In the genomic region with DNA sequence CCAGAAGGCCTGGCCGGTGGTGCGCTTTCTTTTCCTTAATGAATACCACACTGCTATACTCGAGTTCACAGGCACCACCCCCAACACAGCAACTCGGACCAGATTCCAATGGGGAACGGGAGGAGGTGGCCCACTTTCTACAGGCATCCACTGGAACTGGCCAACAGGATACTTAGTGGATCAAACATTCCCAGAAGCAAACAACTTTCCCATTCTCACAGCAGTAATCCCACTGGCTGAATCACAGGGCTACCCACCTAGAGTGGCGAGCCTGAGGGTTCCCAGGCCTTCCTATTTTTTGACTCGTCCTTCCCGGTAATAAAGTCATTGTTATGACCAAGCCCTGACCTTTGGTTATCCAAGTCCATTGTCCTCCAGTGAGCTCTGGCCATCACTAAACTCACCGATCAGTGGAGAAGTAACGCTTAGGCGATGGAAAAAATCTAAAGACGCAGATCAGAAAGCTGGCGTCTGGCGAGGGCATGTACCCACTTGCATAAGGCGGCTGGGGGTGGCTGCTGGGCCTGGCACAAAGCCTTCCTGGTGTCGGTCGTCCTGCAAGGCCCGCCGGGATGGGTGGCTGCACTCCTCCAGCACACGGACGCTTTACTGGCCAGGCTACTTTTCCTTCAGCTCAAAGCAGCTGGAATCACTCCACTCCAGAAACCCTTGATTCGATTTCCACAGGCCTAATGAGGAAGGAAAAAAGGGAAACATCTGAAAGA, we compare ENCODE assay signal across 8 cellular contexts. TPM values are rescaled to one million over a fixed set of nuclear protein-coding genes. Genes with fewer than 3 reads are reported as not detected.
A peak's percentile ranks its signal among the peaks of the same experiment; 100 is the strongest.
DNase-seq lines count a peak whose midpoint lies in the region; ATAC-seq, FAIRE-seq and TF ChIP-seq lines count a peak whose summit lies in the region.

No MANE protein-coding gene starts in this region.

- H3K27me3 ChIP-seq in astrocyte (ENCODE audit: insufficient read depth, low read length) (no peaks in the 10 kb centered on the region), stomach (no peaks in the 10 kb centered on the region)

- no peaks in the 10 kb centered on the region for H4K20me1 ChIP-seq in astrocyte (ENCODE audit: insufficient read depth, low read length)

- peak overlapping the region; percentile 83 for H3K4me2 ChIP-seq in astrocyte (ENCODE audit: low read length)

- no peak for TF ChIP-seq POLR2A in stomach (IDR thresholded peaks at IDR 0.05)

- H3K27ac Mint-ChIP-seq in astrocyte (ENCODE audit: unreplicated experiment) (peak overlapping the region; percentile 79), immature natural killer cell (peak overlapping the region; percentile 40 to 94 (median 82))

- H3K27ac ChIP-seq in astrocyte (ENCODE audit: low read depth, low read length) (peak overlapping the region; percentile 84), stomach (peak overlapping the region; percentile 92 to 99 (median 98))

- H2AFZ ChIP-seq in astrocyte (ENCODE audit: low read depth, low read length): peak overlapping the region; percentile 57

- H3K27me3 Mint-ChIP-seq in astrocyte (ENCODE audit: low read depth, unreplicated experiment) (no peaks in the 10 kb centered on the region), immature natural killer cell (ENCODE audit: low read depth in 3 of 3) (peaks cover 0 to 2% (median 2%) of the 10 kb centered on the region in 3 donors)

- ATAC-seq in GM21723 (IDR thresholded peaks at IDR 0.05; ENCODE audit: unreplicated experiment) (no peak), HG03565 (IDR thresholded peaks at IDR 0.05; ENCODE audit: unreplicated experiment) (no peak)

- no peaks in the 10 kb centered on the region for H3K9me3 Mint-ChIP-seq in astrocyte (ENCODE audit: unreplicated experiment)
- no peaks in the 10 kb centered on the region for H3K9me3 Mint-ChIP-seq in immature natural killer cell

- no peak for FAIRE-seq in astrocyte (lab: Jason Lieb, UNC)

- H3K79me2 ChIP-seq in astrocyte (ENCODE audit: insufficient read depth, low read length): peaks cover 5% of the 10 kb centered on the region

- H3K4me1 Mint-ChIP-seq in astrocyte (ENCODE audit: low read depth, unreplicated experiment) (peaks cover 37% of the 10 kb centered on the region), immature natural killer cell (peaks cover 11 to 25% of the 10 kb centered on the region in 2 donors)

- TF ChIP-seq EP300 in stomach (IDR thresholded peaks at IDR 0.05): no peak

- H3K36me3 ChIP-seq in astrocyte (ENCODE audit: insufficient read depth, low read length) (peaks cover 20% of the 10 kb centered on the region), stomach (peaks cover 0 to 24% (median 22%) of the 10 kb centered on the region in 4 donors)

- H3K9ac ChIP-seq in astrocyte (ENCODE audit: low read length): peak overlapping the region; percentile 90

- H3K4me3 ChIP-seq in astrocyte (ENCODE audit: insufficient read depth, low read depth, low read length): peak overlapping the region; percentile 69
- H3K4me3 ChIP-seq in stomach: peak overlapping the region; percentile 54 to 86 (median 74)

- intact Hi-C loops in stomach (cut with DNase I; ENCODE audit: low total_unique reads): no loop called here

- 62 to 72% (median 65%) methylated on average over 22 of the region's 22 CpGs for WGBS in stomach, 5 donors

- H3K36me3 Mint-ChIP-seq in astrocyte (ENCODE audit: low read depth, unreplicated experiment): peaks cover 4% of the 10 kb centered on the region
- peaks cover 0 to 4% (median 0%) of the 10 kb centered on the region in 3 donors for H3K36me3 Mint-ChIP-seq in immature natural killer cell

- H3K4me3 Mint-ChIP-seq in astrocyte (ENCODE audit: unreplicated experiment) (peak overlapping the region; percentile 87), immature natural killer cell (peak overlapping the region; percentile 86 to 93 (median 91))

- H3K9me3 ChIP-seq in astrocyte (ENCODE audit: insufficient read depth, low read depth, low read length) (no peaks in the 10 kb centered on the region), stomach (no peaks in the 10 kb centered on the region)

- peak in 2 of 3 experiments; percentile 5 to 19 for DNase-seq in NCI-H1417 (lab: John Stamatoyannopoulos, UW)
- DNase-seq in NCI-H1417 treated with DMSO at 0.1 percent for 48 hours (lab: John Stamatoyannopoulos, UW): no peak
- peak; percentile 39 for DNase-seq in astrocyte (ENCODE audit: low read depth)
- no peak for DNase-seq in immature natural killer cell
- DNase-seq in stomach: no peak
- no peak for DNase-seq in NCI-H2227 treated with DMSO at 0.1 percent for 48 hours (lab: John Stamatoyannopoulos, UW)

- H3K4me1 ChIP-seq in astrocyte (ENCODE audit: insufficient read depth, low read length) (peaks cover 33% of the 10 kb centered on the region), stomach (peaks cover 17 to 41% (median 29%) of the 10 kb centered on the region in 4 donors)

- no peak for TF ChIP-seq CTCF in astrocyte (IDR thresholded peaks at IDR 0.05; ENCODE audit: insufficient read depth, low read depth, low read length)
- no peak for TF ChIP-seq CTCF in stomach (IDR thresholded peaks at IDR 0.05)

RNA-seq across cellular contexts. Expression of a gene that starts 1.2 kb away (rescaled TPM):
- total RNA-seq in astrocyte: 32.3 and 35.2 TPM in 2 replicates
- 1 to 10 TPM; 3.2 to 4.4 (median 3.9) TPM for polyA plus RNA-seq in immature natural killer cell
- total RNA-seq in stomach: 10 to 100 TPM in 4 of 5 donors, 1 to 10 TPM in 1; 4.6 to 80.5 (median 44.2) TPM
- polyA plus RNA-seq in stomach: 10 to 100 TPM in 1 of 3 donors, 1 to 10 TPM in 2; 7.1 to 17.4 (median 7.2) TPM

RNA-seq across cellular contexts. Expression of a gene that starts 39.9 kb away (rescaled TPM):
- total RNA-seq in astrocyte (46.0 and 46.8 TPM in 2 replicates), stomach (10 to 100 TPM; 12.2 to 53.8 (median 33.6) TPM)
- polyA plus RNA-seq in immature natural killer cell (10 to 100 TPM; 18.5 to 41.0 (median 22.4) TPM), stomach (1 to 10 TPM; 6.0 to 7.5 (median 6.3) TPM)

Comparison
In these comparisons a context has a peak if more than half of its experiments do, and no peak if none do; other contexts are left out.
1. DNase-seq: peak in NCI-H1417 (2 of 3) and astrocyte (single experiment); none in NCI-H1417 treated with DMSO at 0.1 percent for 48 hours (single experiment), immature natural killer cell (0 of 3), stomach (single experiment) and NCI-H2227 treated with DMSO at 0.1 percent for 48 hours (single experiment).